ENCODE assay signal across 8 cellular contexts in genomic region chr1:167454929-167455785, GRCh38.
DNase-seq lines count a peak whose midpoint lies in the region; ATAC-seq, FAIRE-seq and TF ChIP-seq lines count a peak whose summit lies in the region.

No MANE protein-coding gene starts in this region.

- H3K9ac ChIP-seq in HCT116 (ENCODE audit: low read length) (peak overlapping the region; percentile 75), kidney (ENCODE audit: low read length in 2 of 2) (peak overlapping the region; percentile 60 to 85)

- CTCF ChIA-PET in GM10248 (lab: Yijun Ruan, JAX): interaction anchor here (0.8 to 3.0 kb wide), 16 partner anchors 7 to 545 kb away, joined by 3 to 12 read pairs (median 4); no protein-coding TSS in a partner anchor
- CTCF ChIA-PET in HCT116 (lab: Charles Lee): interaction anchor here (1.0 kb wide), 1 partner anchor 233 kb away, joined by 3 read pairs; no protein-coding TSS in a partner anchor
- CTCF ChIA-PET in WTC11 (lab: Charles Lee): interaction anchor here (0.8 to 3.9 kb wide), 22 partner anchors 8 to 545 kb away, joined by 3 to 33 read pairs (median 6); partner anchors contain the start of genes CREG1 and POU2F1

- H2AFZ ChIP-seq in HCT116 (ENCODE audit: low read depth, low read length, poor library complexity, severe bottlenecking): peak overlapping the region; percentile 68

- H3K36me3 Mint-ChIP-seq in WTC11: no peaks in the 10 kb centered on the region

- intact Hi-C loops in HCT116 (cut with micrococcal nuclease) (no loop called here), kidney (cut with DNase I) (no loop called here)

- H3K9me3 Mint-ChIP-seq in WTC11: no peaks in the 10 kb centered on the region

- no peaks in the 10 kb centered on the region for H3K27me3 ChIP-seq in HCT116 (ENCODE audit: insufficient read depth, low read length)

- BruUV-seq in HCT116 (replicated peaks; lab: Mats Ljungman, UMichigan): no TSS peak

- ATAC-seq in HCT116 (peak; percentile 86), WTC11 (peak; percentile 54)

- H3K9me3 ChIP-seq in HCT116 (ENCODE audit: control insufficient read depth in 1 of 2, insufficient read depth in 1 of 2, low read depth in 1 of 2, low read length in 2 of 2) (no peaks in the 10 kb centered on the region), kidney (ENCODE audit: control insufficient read depth in 1 of 2, low read length in 2 of 2) (no peaks in the 10 kb centered on the region)

- TF ChIP-seq RAD21 in HCT116 (IDR thresholded peaks at IDR 0.05; ENCODE audit: low read depth): no peak

- no peaks in the 10 kb centered on the region for H3K36me3 ChIP-seq in HCT116 (ENCODE audit: control insufficient read depth in 1 of 2, insufficient read depth in 2 of 2, low read length in 2 of 2)
- H3K36me3 ChIP-seq in kidney (ENCODE audit: control insufficient read depth in 1 of 2, insufficient read depth in 2 of 2, low read length in 2 of 2): no peaks in the 10 kb centered on the region

- H3K27ac ChIP-seq in HCT116 (ENCODE audit: low read depth, low read length) (peak overlapping the region; percentile 63), kidney (ENCODE audit: low read depth in 2 of 2, low read length in 2 of 2) (peak overlapping the region; percentile 17 to 63)

- H3K27ac Mint-ChIP-seq in WTC11: no peak overlapping the region

- no peak for FAIRE-seq in kidney (lab: Jason Lieb, UNC)

- TF ChIP-seq CTCF in GM10248 (IDR thresholded peaks at IDR 0.05; ENCODE audit: control extremely low read depth, extremely low read depth, low read depth, missing control alignments): no peak
- TF ChIP-seq CTCF in HCT116 (IDR thresholded peaks at IDR 0.05 in 2 of 3, conservative IDR thresholded peaks at IDR 0.05 in 1 of 3; ENCODE audit: borderline replicate concordance in 1 of 3, insufficient read depth in 1 of 3, low read depth in 2 of 3, low read length in 2 of 3): no peak
- TF ChIP-seq CTCF in WTC11 (IDR thresholded peaks at IDR 0.05): no peak
- no peak for TF ChIP-seq CTCF in cardiac fibroblast (IDR thresholded peaks at IDR 0.05; ENCODE audit: low read depth, low read length)
- TF ChIP-seq CTCF in kidney (IDR thresholded peaks at IDR 0.05; ENCODE audit: borderline replicate concordance, extremely low read depth, insufficient read depth): no peak

- H3K4me3 ChIP-seq in HCT116 (replicated peaks in 1 of 2; ENCODE audit: low read depth in 1 of 2, low read length in 2 of 2): peak overlapping the region; percentile 67 to 80
- peak overlapping the region; percentile 69 for H3K4me3 ChIP-seq in cardiac fibroblast (replicated peaks in 1 of 2; ENCODE audit: low read depth in 2 of 2, low read length in 2 of 2)
- peak overlapping the region; percentile 82 to 88 for H3K4me3 ChIP-seq in kidney (ENCODE audit: low read length in 2 of 2)

- peak; percentile 67 for DNase-seq in GM10248 (ENCODE audit: extremely low spot score)
- DNase-seq in HCT116 (ENCODE audit: low read depth, low spot score): peak; percentile 10
- DNase-seq in NCI-H1105 (lab: John Stamatoyannopoulos, UW): peak; percentile 75
- peak; percentile 57 for DNase-seq in WTC11 (ENCODE audit: low spot score)
- DNase-seq in cardiac fibroblast (ENCODE audit: low read depth in 2 of 2): peak; percentile 28 to 31
- DNase-seq in kidney: peak; percentile 89
- peak; percentile 33 to 52 for DNase-seq in stimulated activated CD4-positive, alpha-beta T cell treated with anti-CD3 and anti-CD28 coated beads, Interleukin-1b, Interleukin-23, amount 100 ng/mL, for 1 hour (ENCODE audit: low read depth in 2 of 2)
- DNase-seq in GM19240 (ENCODE audit: insufficient read length, low spot score): no peak

- H3K9me2 ChIP-seq in HCT116 (ENCODE audit: insufficient read depth): no peaks in the 10 kb centered on the region

- H3K79me2 ChIP-seq in HCT116 (ENCODE audit: insufficient read depth, low read length): no peaks in the 10 kb centered on the region

- H3K4me1 ChIP-seq in HCT116 (ENCODE audit: control insufficient read depth in 1 of 2, insufficient read depth in 2 of 2, low read length in 2 of 2) (peaks cover 3 to 16% of the 10 kb centered on the region in 2 experiments; a peak in 2 of 4 replicates), kidney (ENCODE audit: control insufficient read depth in 1 of 2, insufficient read depth in 1 of 2, low read depth in 1 of 2, low read length in 2 of 2) (peaks cover 0 to 2% of the 10 kb centered on the region in 2 donors)

- H4K20me1 ChIP-seq in HCT116 (ENCODE audit: insufficient read depth): no peaks in the 10 kb centered on the region

- peak; percentile 45 for TF ChIP-seq POLR2A in HCT116 (IDR thresholded peaks at IDR 0.05; ENCODE audit: borderline replicate concordance, extremely low read depth, insufficient read depth, insufficient read length)

- H3K4me3 Mint-ChIP-seq in WTC11: peak overlapping the region; percentile 64

- RAD21 ChIA-PET in HCT116 (lab: Charles Lee; ENCODE audit: low non-redundant PET in 1 of 2, low total read pairs in 2 of 2, uncharacterized antibody in 2 of 2, unreplicated experiment in 2 of 2): interaction anchor here in 1 of 2 experiments (0.6 to 1.4 kb wide), 2 partner anchors 79 to 496 kb away, joined by 3 read pairs; no protein-coding TSS in a partner anchor

- H3K27me3 Mint-ChIP-seq in WTC11 (ENCODE audit: low read depth): peaks cover 46% of the 10 kb centered on the region

- POLR2A ChIA-PET in GM10248 (lab: Yijun Ruan, JAX): interaction anchor here (0.6 kb wide), 1 partner anchor 99 kb away, joined by 3 read pairs; the partner anchor contains the start of gene CREG1
- POLR2A ChIA-PET in HCT116 (lab: Charles Lee): interaction anchor here (0.6 to 1.7 kb wide), 2 partner anchors 9 to 388 kb away, joined by 3 to 4 read pairs; no protein-coding TSS in a partner anchor
- POLR2A ChIA-PET in WTC11 (lab: Charles Lee): interaction anchor here (0.6 to 2.7 kb wide), 3 partner anchors 34 to 254 kb away, joined by 5 to 8 read pairs (median 5); partner anchors contain the start of gene CREG1

- peaks cover 24% of the 10 kb centered on the region for H3K4me1 Mint-ChIP-seq in WTC11

- H3K4me2 ChIP-seq in HCT116 (ENCODE audit: low read length): peak overlapping the region; percentile 99

TF ChIP-seq in HCT116, 20 proteins besides CTCF, POLR2A, EP300 and RAD21 (continues in another document):
- TF ChIP-seq CBX3 (IDR thresholded peaks at IDR 0.05; ENCODE audit: low read depth): no peak
- TF ChIP-seq ZBTB33 (IDR thresholded peaks at IDR 0.05; ENCODE audit: extremely low read depth, insufficient replicate concordance, low read length): no peak
- TF ChIP-seq ZNF274 (IDR thresholded peaks at IDR 0.05; ENCODE audit: low read depth, low read length): no peak
- peak; percentile 57; the same call in 1 of the 2 replicates for TF ChIP-seq POLR2AphosphoS5 (IDR thresholded peaks at IDR 0.05; ENCODE audit: low read depth, low read length)
- no peak for TF ChIP-seq MAX (IDR thresholded peaks at IDR 0.05)
- peak; percentile 7 for TF ChIP-seq YY1 (IDR thresholded peaks at IDR 0.05; ENCODE audit: extremely low read depth, insufficient replicate concordance, low read depth, low read length)
- no peak for TF ChIP-seq EZH2 (IDR thresholded peaks at IDR 0.05)
- no peak for TF ChIP-seq SRF (IDR thresholded peaks at IDR 0.05; ENCODE audit: low read depth)

TF ChIP-seq in WTC11, 78 proteins besides CTCF, POLR2A, EP300 and RAD21 (continues in another document):
- 0 out of 2 replicates have a peak, but pooled peaks have one; percentile 66 for TF ChIP-seq E2F1 (CRISPR knock-in tag; IDR thresholded peaks at IDR 0.05)
- TF ChIP-seq CREM (CRISPR knock-in tag; IDR thresholded peaks at IDR 0.05): no peak
- TF ChIP-seq ATF2 (CRISPR knock-in tag; IDR thresholded peaks at IDR 0.05; ENCODE audit: borderline replicate concordance, low read depth): no peak
- no peak for TF ChIP-seq HMGA2 (CRISPR knock-in tag; IDR thresholded peaks at IDR 0.05)
- TF ChIP-seq HMGXB4 (CRISPR knock-in tag; IDR thresholded peaks at IDR 0.05): peak; percentile 89
- peak; percentile 78 for TF ChIP-seq ZNF263 (CRISPR knock-in tag; IDR thresholded peaks at IDR 0.05; ENCODE audit: low read depth)
- TF ChIP-seq ETV6 (CRISPR knock-in tag; IDR thresholded peaks at IDR 0.05): no peak; the same call in 1 of the 2 replicates
- 0 out of 2 replicates have a peak, but pooled peaks have one; percentile 12 for TF ChIP-seq MAX (CRISPR knock-in tag; IDR thresholded peaks at IDR 0.05)
